In the genomic region with DNA sequence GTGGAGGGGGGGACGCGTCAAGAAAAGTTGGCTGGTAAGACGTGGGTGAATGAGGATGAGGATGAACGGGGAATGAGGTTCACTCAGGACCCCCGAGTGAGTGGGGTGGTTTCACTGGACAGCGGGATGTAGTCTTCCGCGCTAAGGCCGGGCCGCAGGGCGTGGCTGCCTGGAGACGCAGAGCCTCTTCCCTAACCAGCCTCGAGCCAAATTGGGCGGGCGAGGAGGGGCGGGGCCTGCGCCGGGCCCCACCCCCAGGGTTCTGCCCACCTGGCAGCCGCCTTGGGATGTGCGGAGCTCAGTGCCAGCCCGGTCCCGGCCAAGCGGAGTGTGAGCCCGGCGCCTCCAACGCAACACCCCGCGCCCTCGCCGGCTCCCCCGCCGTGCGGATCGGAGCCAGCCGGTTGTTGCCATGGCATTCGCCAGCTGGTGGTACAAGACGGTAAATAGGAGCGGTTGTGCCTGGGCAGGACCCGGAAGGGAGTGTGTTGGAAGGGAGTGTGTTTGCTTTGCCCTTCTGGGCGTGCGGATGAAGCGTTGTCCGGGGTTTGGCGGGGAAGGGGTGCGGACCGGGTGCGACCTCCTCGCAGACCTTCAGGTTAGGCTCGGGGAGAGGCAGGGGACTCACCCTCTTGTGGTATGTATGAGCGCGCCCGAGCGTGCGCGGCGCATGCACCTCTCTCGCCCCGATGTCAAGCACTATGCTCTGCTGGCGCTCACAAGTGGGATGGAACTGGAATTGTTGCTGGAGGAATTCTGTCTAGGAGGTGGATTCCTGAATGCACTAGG, we compare ENCODE assay signal across 1 cellular context.
TF ChIP-seq lines count a peak whose summit lies in the region.

No MANE protein-coding gene starts in this region.

TF ChIP-seq in HepG2, 621 proteins besides CTCF, POLR2A, EP300 and RAD21 (continued from another document):
- TF ChIP-seq, protein P1, sequence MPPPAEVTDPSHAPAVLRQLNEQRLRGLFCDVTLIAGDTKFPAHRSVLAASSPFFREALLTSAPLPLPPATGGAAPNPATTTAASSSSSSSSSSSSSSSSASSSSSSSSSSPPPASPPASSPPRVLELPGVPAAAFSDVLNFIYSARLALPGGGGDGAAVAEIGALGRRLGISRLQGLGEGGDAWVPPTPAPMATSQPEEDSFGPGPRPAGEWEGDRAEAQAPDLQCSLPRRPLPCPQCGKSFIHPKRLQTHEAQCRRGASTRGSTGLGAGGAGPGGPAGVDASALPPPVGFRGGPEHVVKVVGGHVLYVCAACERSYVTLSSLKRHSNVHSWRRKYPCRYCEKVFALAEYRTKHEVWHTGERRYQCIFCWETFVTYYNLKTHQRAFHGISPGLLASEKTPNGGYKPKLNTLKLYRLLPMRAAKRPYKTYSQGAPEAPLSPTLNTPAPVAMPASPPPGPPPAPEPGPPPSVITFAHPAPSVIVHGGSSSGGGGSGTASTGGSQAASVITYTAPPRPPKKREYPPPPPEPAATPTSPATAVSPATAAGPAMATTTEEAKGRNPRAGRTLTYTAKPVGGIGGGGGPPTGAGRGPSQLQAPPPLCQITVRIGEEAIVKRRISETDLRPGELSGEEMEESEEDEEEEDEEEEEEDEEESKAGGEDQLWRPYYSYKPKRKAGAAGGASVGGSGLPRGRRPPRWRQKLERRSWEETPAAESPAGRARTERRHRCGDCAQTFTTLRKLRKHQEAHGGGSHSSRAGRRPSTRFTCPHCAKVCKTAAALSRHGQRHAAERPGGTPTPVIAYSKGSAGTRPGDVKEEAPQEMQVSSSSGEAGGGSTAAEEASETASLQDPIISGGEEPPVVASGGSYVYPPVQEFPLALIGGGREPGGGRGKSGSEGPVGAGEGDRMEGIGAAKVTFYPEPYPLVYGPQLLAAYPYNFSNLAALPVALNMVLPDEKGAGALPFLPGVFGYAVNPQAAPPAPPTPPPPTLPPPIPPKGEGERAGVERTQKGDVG (CRISPR knock-in tag; IDR thresholded peaks at IDR 0.05; ENCODE audit: borderline replicate concordance) = no peak
- TF ChIP-seq ZNF317 (CRISPR knock-in tag; IDR thresholded peaks at IDR 0.05) (peak; percentile 40; the same call in 1 of the 2 replicates), JARID2 (CRISPR knock-in tag; IDR thresholded peaks at IDR 0.05; ENCODE audit: insufficient replicate concordance) (no peak), ZNF24 (IDR thresholded peaks at IDR 0.05) (no peak), TBL1XR1 (IDR thresholded peaks at IDR 0.05; ENCODE audit: borderline replicate concordance, low read length, partially characterized antibody) (no peak), STAT5B (CRISPR knock-in tag; IDR thresholded peaks at IDR 0.05) (no peak), ZNF234 (CRISPR knock-in tag; conservative IDR thresholded peaks at IDR 0.05) (no peak), ZSCAN9 (CRISPR knock-in tag; IDR thresholded peaks at IDR 0.05; ENCODE audit: borderline replicate concordance) (no peak), ONECUT2 (CRISPR knock-in tag; IDR thresholded peaks at IDR 0.05) (no peak), TSC22D2 (CRISPR knock-in tag; IDR thresholded peaks at IDR 0.05; ENCODE audit: borderline replicate concordance) (no peak), ZNF33A (CRISPR knock-in tag; IDR thresholded peaks at IDR 0.05; ENCODE audit: borderline replicate concordance) (no peak), ZNF446 (CRISPR knock-in tag; IDR thresholded peaks at IDR 0.05) (0 out of 2 replicates have a peak, but pooled peaks have one; percentile 20), ZNF468 (CRISPR knock-in tag; IDR thresholded peaks at IDR 0.05) (no peak), ZNF44 (CRISPR knock-in tag; IDR thresholded peaks at IDR 0.05) (no peak), ZNF547 (CRISPR knock-in tag; IDR thresholded peaks at IDR 0.05) (peak; percentile 11; the same call in 1 of the 2 replicates), SMARCE1 (IDR thresholded peaks at IDR 0.05; ENCODE audit: borderline replicate concordance) (no peak), ZNF619 (CRISPR knock-in tag; IDR thresholded peaks at IDR 0.05) (no peak), MEIS1 (CRISPR knock-in tag; IDR thresholded peaks at IDR 0.05; ENCODE audit: borderline replicate concordance) (no peak), FOXK1 (CRISPR knock-in tag; IDR thresholded peaks at IDR 0.05; ENCODE audit: borderline replicate concordance, low read depth) (peak; percentile 50; the same call in 1 of the 2 replicates), SYNCRIP (IDR thresholded peaks at IDR 0.05; ENCODE audit: insufficient read depth, low read depth, low read length) (no peak)
- TF ChIP-seq, protein P2, sequence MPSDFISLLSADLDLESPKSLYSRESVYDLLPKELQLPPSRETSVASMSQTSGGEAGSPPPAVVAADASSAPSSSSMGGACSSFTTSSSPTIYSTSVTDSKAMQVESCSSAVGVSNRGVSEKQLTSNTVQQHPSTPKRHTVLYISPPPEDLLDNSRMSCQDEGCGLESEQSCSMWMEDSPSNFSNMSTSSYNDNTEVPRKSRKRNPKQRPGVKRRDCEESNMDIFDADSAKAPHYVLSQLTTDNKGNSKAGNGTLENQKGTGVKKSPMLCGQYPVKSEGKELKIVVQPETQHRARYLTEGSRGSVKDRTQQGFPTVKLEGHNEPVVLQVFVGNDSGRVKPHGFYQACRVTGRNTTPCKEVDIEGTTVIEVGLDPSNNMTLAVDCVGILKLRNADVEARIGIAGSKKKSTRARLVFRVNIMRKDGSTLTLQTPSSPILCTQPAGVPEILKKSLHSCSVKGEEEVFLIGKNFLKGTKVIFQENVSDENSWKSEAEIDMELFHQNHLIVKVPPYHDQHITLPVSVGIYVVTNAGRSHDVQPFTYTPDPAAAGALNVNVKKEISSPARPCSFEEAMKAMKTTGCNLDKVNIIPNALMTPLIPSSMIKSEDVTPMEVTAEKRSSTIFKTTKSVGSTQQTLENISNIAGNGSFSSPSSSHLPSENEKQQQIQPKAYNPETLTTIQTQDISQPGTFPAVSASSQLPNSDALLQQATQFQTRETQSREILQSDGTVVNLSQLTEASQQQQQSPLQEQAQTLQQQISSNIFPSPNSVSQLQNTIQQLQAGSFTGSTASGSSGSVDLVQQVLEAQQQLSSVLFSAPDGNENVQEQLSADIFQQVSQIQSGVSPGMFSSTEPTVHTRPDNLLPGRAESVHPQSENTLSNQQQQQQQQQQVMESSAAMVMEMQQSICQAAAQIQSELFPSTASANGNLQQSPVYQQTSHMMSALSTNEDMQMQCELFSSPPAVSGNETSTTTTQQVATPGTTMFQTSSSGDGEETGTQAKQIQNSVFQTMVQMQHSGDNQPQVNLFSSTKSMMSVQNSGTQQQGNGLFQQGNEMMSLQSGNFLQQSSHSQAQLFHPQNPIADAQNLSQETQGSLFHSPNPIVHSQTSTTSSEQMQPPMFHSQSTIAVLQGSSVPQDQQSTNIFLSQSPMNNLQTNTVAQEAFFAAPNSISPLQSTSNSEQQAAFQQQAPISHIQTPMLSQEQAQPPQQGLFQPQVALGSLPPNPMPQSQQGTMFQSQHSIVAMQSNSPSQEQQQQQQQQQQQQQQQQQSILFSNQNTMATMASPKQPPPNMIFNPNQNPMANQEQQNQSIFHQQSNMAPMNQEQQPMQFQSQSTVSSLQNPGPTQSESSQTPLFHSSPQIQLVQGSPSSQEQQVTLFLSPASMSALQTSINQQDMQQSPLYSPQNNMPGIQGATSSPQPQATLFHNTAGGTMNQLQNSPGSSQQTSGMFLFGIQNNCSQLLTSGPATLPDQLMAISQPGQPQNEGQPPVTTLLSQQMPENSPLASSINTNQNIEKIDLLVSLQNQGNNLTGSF (CRISPR knock-in tag; IDR thresholded peaks at IDR 0.05) = no peak
- TF ChIP-seq, protein P3, sequence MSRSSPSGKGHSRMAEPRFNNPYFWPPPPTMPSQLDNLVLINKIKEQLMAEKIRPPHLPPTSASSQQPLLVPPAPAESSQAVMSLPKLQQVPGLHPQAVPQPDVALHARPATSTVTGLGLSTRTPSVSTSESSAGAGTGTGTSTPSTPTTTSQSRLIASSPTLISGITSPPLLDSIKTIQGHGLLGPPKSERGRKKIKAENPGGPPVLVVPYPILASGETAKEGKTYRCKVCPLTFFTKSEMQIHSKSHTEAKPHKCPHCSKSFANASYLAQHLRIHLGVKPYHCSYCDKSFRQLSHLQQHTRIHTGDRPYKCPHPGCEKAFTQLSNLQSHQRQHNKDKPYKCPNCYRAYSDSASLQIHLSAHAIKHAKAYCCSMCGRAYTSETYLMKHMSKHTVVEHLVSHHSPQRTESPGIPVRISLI (CRISPR knock-in tag; IDR thresholded peaks at IDR 0.05; ENCODE audit: borderline replicate concordance) = no peak
- TF ChIP-seq, protein P4, sequence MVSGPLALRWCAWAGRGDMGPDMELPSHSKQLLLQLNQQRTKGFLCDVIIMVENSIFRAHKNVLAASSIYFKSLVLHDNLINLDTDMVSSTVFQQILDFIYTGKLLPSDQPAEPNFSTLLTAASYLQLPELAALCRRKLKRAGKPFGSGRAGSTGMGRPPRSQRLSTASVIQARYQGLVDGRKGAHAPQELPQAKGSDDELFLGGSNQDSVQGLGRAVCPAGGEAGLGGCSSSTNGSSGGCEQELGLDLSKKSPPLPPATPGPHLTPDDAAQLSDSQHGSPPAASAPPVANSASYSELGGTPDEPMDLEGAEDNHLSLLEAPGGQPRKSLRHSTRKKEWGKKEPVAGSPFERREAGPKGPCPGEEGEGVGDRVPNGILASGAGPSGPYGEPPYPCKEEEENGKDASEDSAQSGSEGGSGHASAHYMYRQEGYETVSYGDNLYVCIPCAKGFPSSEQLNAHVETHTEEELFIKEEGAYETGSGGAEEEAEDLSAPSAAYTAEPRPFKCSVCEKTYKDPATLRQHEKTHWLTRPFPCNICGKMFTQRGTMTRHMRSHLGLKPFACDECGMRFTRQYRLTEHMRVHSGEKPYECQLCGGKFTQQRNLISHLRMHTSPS (CRISPR knock-in tag; IDR thresholded peaks at IDR 0.05; ENCODE audit: low read depth) = peak; percentile 78
- TF ChIP-seq, protein P5, sequence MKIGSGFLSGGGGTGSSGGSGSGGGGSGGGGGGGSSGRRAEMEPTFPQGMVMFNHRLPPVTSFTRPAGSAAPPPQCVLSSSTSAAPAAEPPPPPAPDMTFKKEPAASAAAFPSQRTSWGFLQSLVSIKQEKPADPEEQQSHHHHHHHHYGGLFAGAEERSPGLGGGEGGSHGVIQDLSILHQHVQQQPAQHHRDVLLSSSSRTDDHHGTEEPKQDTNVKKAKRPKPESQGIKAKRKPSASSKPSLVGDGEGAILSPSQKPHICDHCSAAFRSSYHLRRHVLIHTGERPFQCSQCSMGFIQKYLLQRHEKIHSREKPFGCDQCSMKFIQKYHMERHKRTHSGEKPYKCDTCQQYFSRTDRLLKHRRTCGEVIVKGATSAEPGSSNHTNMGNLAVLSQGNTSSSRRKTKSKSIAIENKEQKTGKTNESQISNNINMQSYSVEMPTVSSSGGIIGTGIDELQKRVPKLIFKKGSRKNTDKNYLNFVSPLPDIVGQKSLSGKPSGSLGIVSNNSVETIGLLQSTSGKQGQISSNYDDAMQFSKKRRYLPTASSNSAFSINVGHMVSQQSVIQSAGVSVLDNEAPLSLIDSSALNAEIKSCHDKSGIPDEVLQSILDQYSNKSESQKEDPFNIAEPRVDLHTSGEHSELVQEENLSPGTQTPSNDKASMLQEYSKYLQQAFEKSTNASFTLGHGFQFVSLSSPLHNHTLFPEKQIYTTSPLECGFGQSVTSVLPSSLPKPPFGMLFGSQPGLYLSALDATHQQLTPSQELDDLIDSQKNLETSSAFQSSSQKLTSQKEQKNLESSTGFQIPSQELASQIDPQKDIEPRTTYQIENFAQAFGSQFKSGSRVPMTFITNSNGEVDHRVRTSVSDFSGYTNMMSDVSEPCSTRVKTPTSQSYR (CRISPR knock-in tag; IDR thresholded peaks at IDR 0.05; ENCODE audit: borderline replicate concordance) = no peak
- TF ChIP-seq, protein P6, sequence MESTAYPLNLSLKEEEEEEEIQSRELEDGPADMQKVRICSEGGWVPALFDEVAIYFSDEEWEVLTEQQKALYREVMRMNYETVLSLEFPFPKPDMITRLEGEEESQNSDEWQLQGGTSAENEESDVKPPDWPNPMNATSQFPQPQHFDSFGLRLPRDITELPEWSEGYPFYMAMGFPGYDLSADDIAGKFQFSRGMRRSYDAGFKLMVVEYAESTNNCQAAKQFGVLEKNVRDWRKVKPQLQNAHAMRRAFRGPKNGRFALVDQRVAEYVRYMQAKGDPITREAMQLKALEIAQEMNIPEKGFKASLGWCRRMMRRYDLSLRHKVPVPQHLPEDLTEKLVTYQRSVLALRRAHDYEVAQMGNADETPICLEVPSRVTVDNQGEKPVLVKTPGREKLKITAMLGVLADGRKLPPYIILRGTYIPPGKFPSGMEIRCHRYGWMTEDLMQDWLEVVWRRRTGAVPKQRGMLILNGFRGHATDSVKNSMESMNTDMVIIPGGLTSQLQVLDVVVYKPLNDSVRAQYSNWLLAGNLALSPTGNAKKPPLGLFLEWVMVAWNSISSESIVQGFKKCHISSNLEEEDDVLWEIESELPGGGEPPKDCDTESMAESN (CRISPR knock-in tag; conservative IDR thresholded peaks at IDR 0.05) = 0 out of 2 replicates have a peak, but pooled peaks have one; percentile 45
- TF ChIP-seq, protein P7, sequence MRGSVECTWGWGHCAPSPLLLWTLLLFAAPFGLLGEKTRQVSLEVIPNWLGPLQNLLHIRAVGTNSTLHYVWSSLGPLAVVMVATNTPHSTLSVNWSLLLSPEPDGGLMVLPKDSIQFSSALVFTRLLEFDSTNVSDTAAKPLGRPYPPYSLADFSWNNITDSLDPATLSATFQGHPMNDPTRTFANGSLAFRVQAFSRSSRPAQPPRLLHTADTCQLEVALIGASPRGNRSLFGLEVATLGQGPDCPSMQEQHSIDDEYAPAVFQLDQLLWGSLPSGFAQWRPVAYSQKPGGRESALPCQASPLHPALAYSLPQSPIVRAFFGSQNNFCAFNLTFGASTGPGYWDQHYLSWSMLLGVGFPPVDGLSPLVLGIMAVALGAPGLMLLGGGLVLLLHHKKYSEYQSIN (CRISPR knock-in tag; IDR thresholded peaks at IDR 0.05; ENCODE audit: borderline replicate concordance) = no peak
- TF ChIP-seq, protein P8, sequence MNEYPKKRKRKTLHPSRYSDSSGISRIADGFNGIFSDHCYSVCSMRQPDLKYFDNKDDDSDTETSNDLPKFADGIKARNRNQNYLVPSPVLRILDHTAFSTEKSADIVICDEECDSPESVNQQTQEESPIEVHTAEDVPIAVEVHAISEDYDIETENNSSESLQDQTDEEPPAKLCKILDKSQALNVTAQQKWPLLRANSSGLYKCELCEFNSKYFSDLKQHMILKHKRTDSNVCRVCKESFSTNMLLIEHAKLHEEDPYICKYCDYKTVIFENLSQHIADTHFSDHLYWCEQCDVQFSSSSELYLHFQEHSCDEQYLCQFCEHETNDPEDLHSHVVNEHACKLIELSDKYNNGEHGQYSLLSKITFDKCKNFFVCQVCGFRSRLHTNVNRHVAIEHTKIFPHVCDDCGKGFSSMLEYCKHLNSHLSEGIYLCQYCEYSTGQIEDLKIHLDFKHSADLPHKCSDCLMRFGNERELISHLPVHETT (CRISPR knock-in tag; conservative IDR thresholded peaks at IDR 0.05) = no peak
TF ChIP-seq in HepG2: peak in this region for 121.
